ENCODE assay signal across 8 cellular contexts in genomic region chr12:57549203-57549908, GRCh38. TPM values are rescaled to one million over a fixed set of nuclear protein-coding genes. Genes with fewer than 3 reads are reported as not detected.
DNase-seq lines count a peak whose midpoint lies in the region; ATAC-seq and TF ChIP-seq lines count a peak whose summit lies in the region.

No MANE protein-coding gene starts in this region.

- no peak for DNase-seq in GM12864 (ENCODE audit: low read depth)
- DNase-seq in fibroblast of villous mesenchyme (ENCODE audit: low read depth): no peak
- DNase-seq in sigmoid colon: no peak
- DNase-seq in CD14-positive monocyte (ENCODE audit: low spot score): no peak
- DNase-seq in amniotic stem cell (lab: John Stamatoyannopoulos, UW): no peak
- no peak for DNase-seq in NCI-H1436 treated with DMSO at 0.1 percent for 48 hours (lab: John Stamatoyannopoulos, UW)
- DNase-seq in HEK293T (ENCODE audit: extremely low spot score): no peak

- H3K27ac Mint-ChIP-seq in CD14-positive monocyte: peak overlapping the region in 2 of 7 donors; percentile 20 to 21

- no peak for TF ChIP-seq POLR2A in sigmoid colon (IDR thresholded peaks at IDR 0.05)

- peaks cover 0 to 36% (median 30%) of the 10 kb centered on the region in 4 donors for H3K4me1 ChIP-seq in sigmoid colon

- H3K9me3 ChIP-seq in sigmoid colon: no peaks in the 10 kb centered on the region

- TF ChIP-seq CTCF in GM12864 (IDR thresholded peaks at IDR 0.05; ENCODE audit: low read depth, low read length, missing control alignments): no peak
- no peak for TF ChIP-seq CTCF in fibroblast of villous mesenchyme (IDR thresholded peaks at IDR 0.05; ENCODE audit: insufficient read depth, low read depth, low read length)
- TF ChIP-seq CTCF in sigmoid colon (IDR thresholded peaks at IDR 0.05): no peak
- no peak for TF ChIP-seq CTCF in CD14-positive monocyte (IDR thresholded peaks at IDR 0.05)

- peaks cover 43% of the 10 kb centered on the region for H3K4me1 Mint-ChIP-seq in CD14-positive monocyte

- H3K27me3 Mint-ChIP-seq in CD14-positive monocyte (ENCODE audit: low read depth in 3 of 3): peaks cover 42 to 43% (median 43%) of the 10 kb centered on the region in 3 donors

- no peaks in the 10 kb centered on the region for H3K36me3 ChIP-seq in sigmoid colon

- TF ChIP-seq EP300 in sigmoid colon (IDR thresholded peaks at IDR 0.05): no peak

- H3K27me3 ChIP-seq in sigmoid colon: peaks cover 5 to 23% (median 22%) of the 10 kb centered on the region in 3 donors

- peak overlapping the region in 1 of 2 donors; percentile 86 for H3K4me3 Mint-ChIP-seq in CD14-positive monocyte

- peaks cover 0 to 11% (median 2%) of the 10 kb centered on the region in 7 donors for H3K9me3 Mint-ChIP-seq in CD14-positive monocyte

- peaks cover 8 to 12% of the 10 kb centered on the region in 2 donors for H3K36me3 Mint-ChIP-seq in CD14-positive monocyte

- ATAC-seq in SK-N-SH treated with all-trans-retinoic acid at 6 μM for 48 hours: peak; percentile 1; the same call in 1 of the 3 replicates

- intact Hi-C loops in sigmoid colon (cut with DNase I): loop anchor here (5.0 kb wide), 1 partner anchor 58 kb away; no protein-coding TSS in a partner anchor
- intact Hi-C loops in CD14-positive monocyte (cut with micrococcal nuclease): loop anchor here (5.0 to 10.0 kb wide), 3 partner anchors 72 to 205 kb away; partner anchors contain the start of genes ARHGAP9 (in 2 of the 2), CDK4 (in 1 of the 2) and MARCHF9 (in 1 of the 2)

- 29 to 39% methylated on average over 13 of the region's 13 CpGs for WGBS in sigmoid colon, 2 donors

- H3K27ac ChIP-seq in sigmoid colon: no peak overlapping the region

- CTCF ChIA-PET in HEK293T (lab: Yijun Ruan, JAX): no interaction called here

- POLR2A ChIA-PET in HEK293T (lab: Yijun Ruan, JAX): no interaction called here

- peak overlapping the region; percentile 29 for H3K4me3 ChIP-seq in GM12864 (ENCODE audit: low read depth, low read length)
- peak overlapping the region; percentile 54 for H3K4me3 ChIP-seq in fibroblast of villous mesenchyme (ENCODE audit: low read depth, low read length)
- peak overlapping the region; percentile 20 to 50 (median 44) for H3K4me3 ChIP-seq in sigmoid colon

TF ChIP-seq in SK-N-SH treated with all-trans-retinoic acid at 6 μM for 48 hours, 23 proteins besides CTCF, POLR2A, EP300 and RAD21 (continues in another document):
- TF ChIP-seq RARB (CRISPR knock-in tag; IDR thresholded peaks at IDR 0.05) (no peak), ZNF70 (CRISPR knock-in tag; IDR thresholded peaks at IDR 0.05) (no peak), ZNF565 (CRISPR knock-in tag; conservative IDR thresholded peaks at IDR 0.05; ENCODE audit: low read depth) (no peak), ARNTL (CRISPR knock-in tag; IDR thresholded peaks at IDR 0.05; ENCODE audit: borderline replicate concordance, low read depth) (no peak), OSR1 (CRISPR knock-in tag; IDR thresholded peaks at IDR 0.05) (no peak), PATZ1 (CRISPR knock-in tag; IDR thresholded peaks at IDR 0.05; ENCODE audit: borderline replicate concordance) (no peak), CSRNP3 (CRISPR knock-in tag; IDR thresholded peaks at IDR 0.05) (no peak), ZNF8 (CRISPR knock-in tag; IDR thresholded peaks at IDR 0.05) (no peak), CSDC2 (CRISPR knock-in tag; IDR thresholded peaks at IDR 0.05) (no peak), TCF4 (CRISPR knock-in tag; IDR thresholded peaks at IDR 0.05; ENCODE audit: borderline replicate concordance) (no peak), TOX (CRISPR knock-in tag; IDR thresholded peaks at IDR 0.05; ENCODE audit: borderline replicate concordance) (no peak)

TF ChIP-seq in HEK293T, 16 proteins besides CTCF, POLR2A, EP300 and RAD21:
- no peak for TF ChIP-seq TARDBP (IDR thresholded peaks at IDR 0.05)

RNA-seq across cellular contexts. Expression of gene KIF5A, which starts 0.5 kb away (rescaled TPM):
- total RNA-seq in fibroblast of villous mesenchyme (0.86 and 1.3 TPM in 2 replicates), sigmoid colon (1 to 10 TPM; 3.6 to 8.9 (median 6.9) TPM)
- polyA plus RNA-seq in sigmoid colon (1 to 10 TPM in 1 of 3 donors, under 1 TPM in 2; under 0.01 to 3.5 (median 0.46) TPM), CD14-positive monocyte (not detected)

RNA-seq across cellular contexts. Expression of gene DCTN2, which starts 2.4 kb away (rescaled TPM):
- total RNA-seq in fibroblast of villous mesenchyme: 111 and 120 TPM in 2 replicates
- 100 to 1,000 TPM; 118 to 194 (median 141) TPM for total RNA-seq in sigmoid colon
- 100 to 1,000 TPM; 141 to 204 (median 172) TPM for polyA plus RNA-seq in sigmoid colon
- polyA plus RNA-seq in CD14-positive monocyte: 10 to 100 TPM; 72.8 to 82.2 TPM

RNA-seq across cellular contexts. Expression of gene MBD6, which starts 26.7 kb away (rescaled TPM):
- total RNA-seq in fibroblast of villous mesenchyme: 4.8 and 6.9 TPM in 2 replicates
- total RNA-seq in sigmoid colon: 10 to 100 TPM; 13.5 to 23.5 (median 16.0) TPM
- 10 to 100 TPM; 16.2 to 52.8 (median 17.1) TPM for polyA plus RNA-seq in sigmoid colon
- 1 to 10 TPM; 2.4 to 2.6 TPM for polyA plus RNA-seq in CD14-positive monocyte

RNA-seq across cellular contexts. Expression of gene DDIT3, which starts 29.0 kb away (rescaled TPM):
- 18.1 and 56.7 TPM in 2 replicates for total RNA-seq in fibroblast of villous mesenchyme
- total RNA-seq in sigmoid colon: 10 to 100 TPM; 30.7 to 48.5 (median 40.7) TPM
- 10 to 100 TPM; 42.3 to 52.9 (median 46.7) TPM for polyA plus RNA-seq in sigmoid colon
- polyA plus RNA-seq in CD14-positive monocyte: 1 to 10 TPM; 9.3 to 9.4 TPM

RNA-seq across cellular contexts. Expression of gene PIP4K2C, which starts 41.6 kb away (rescaled TPM):
- 21.3 and 33.2 TPM in 2 replicates for total RNA-seq in fibroblast of villous mesenchyme
- total RNA-seq in sigmoid colon: 10 to 100 TPM; 13.3 to 22.8 (median 18.4) TPM
- polyA plus RNA-seq in sigmoid colon: 10 to 100 TPM; 21.0 to 30.5 (median 28.6) TPM
- 10 to 100 TPM; 12.3 to 16.9 TPM for polyA plus RNA-seq in CD14-positive monocyte
